30 cellular contexts compared by ENCODE assay signal in the genomic region with DNA sequence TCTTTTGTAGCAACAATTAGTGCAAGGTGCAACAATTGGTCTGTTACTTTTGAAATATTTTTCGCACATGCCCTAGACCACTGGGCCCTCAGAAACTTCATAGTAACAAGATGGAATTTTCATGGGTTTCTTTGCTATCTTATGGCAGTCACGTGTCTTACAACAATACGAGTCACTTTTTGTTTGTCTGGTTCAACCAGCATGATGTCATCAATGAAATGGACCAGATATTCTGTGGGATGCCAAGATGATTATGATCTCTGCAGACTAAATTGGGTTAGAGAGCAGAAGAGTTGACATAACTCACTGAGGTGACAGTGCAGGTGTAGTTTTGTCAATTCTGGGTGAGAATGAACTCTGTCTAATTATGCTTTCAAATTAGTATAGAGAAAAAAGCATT.
"Had no signal": no experiment of that assay in that cellular context is flagged by ENCODE, and none has a peak within 500 bp of the region (broad histone marks: within the 10 kb centered on the region; RNA-seq: fewer than 3 reads in every experiment).

No MANE protein-coding gene starts in this region.

- H2AFZ ChIP-seq: hepatocyte had no signal

- FAIRE-seq: kidney had no signal

- H3K36me3 ChIP-seq: cardiac muscle cell, colonic mucosa, gastrocnemius medialis, ovary, prostate gland, stomach, thyroid gland, upper lobe of left lung, WERI-Rb-1 had no signal

- DNase-seq: activated CD4-positive, alpha-beta T cell treated with anti-CD3 and anti-CD28 coated beads for 48 hours; activated CD4-positive, alpha-beta T cell treated with anti-CD3 and anti-CD28 coated beads, Interleukin-2, amount 50 U/mL, for 48 hours; activated CD8-positive, alpha-beta memory T cell treated with anti-CD3 and anti-CD28 coated beads for 24 hours; activated effector memory CD4-positive, alpha-beta T cell treated with Interleukin-2 at 50 U/mL for 16 hours; activated naive CD4-positive, alpha-beta T cell treated with Interleukin-2 at 50 U/mL for 16 hours; aorta; body of pancreas; cerebellar nuclear complex; colonic mucosa; effector memory CD4-positive, alpha-beta T cell; erythroblast; gastrocnemius medialis; kidney; midbrain; naive thymus-derived CD4-positive, alpha-beta T cell; ovary; stimulated activated CD4-positive, alpha-beta T cell treated with anti-CD3 and anti-CD28 coated beads, Interleukin-15, amount 100 ng/mL, for 24 hours; stimulated activated CD4-positive, alpha-beta T cell treated with anti-CD3 and anti-CD28 coated beads, Interleukin-2, amount 100 ng/mL, for 24 hours; stimulated activated naive B cell treated with anti-CD40 and anti-IgM and Interleukin-4, amounts not matched to agents 10 μg/mL and 1 μg/mL and 100 μg/mL, for 72 hours; stomach; T-helper 17 cell; T1000; thyroid gland; upper lobe of left lung; WERI-Rb-1 had no signal

- H3K27me3 ChIP-seq: body of pancreas, cardiac muscle cell, colonic mucosa, gastrocnemius medialis, hepatocyte, ovary, stomach, thyroid gland, upper lobe of left lung had no signal

- H3K27ac ChIP-seq: body of pancreas, cardiac muscle cell, colonic mucosa, gastrocnemius medialis, hepatocyte, ovary, prostate gland, stomach, thyroid gland, upper lobe of left lung, WERI-Rb-1 had no signal

- H3K4me2 ChIP-seq: hepatocyte, smooth muscle cell had no signal

- H3K9me3 ChIP-seq: body of pancreas, colonic mucosa, gastrocnemius medialis, ovary, prostate gland, stomach, thyroid gland, upper lobe of left lung had no signal

- ATAC-seq: activated CD4-positive, CD25-positive, alpha-beta regulatory T cell treated with anti-CD3 and anti-CD28 coated beads, Interleukin-2, amount 50 U/mL, for 24 hours; body of pancreas; gastrocnemius medialis; naive thymus-derived CD4-positive, alpha-beta T cell; stimulated activated naive B cell treated with anti-CD40 and anti-IgM and Interleukin-4, amounts not matched to agents 10 μg/mL and 1 μg/mL and 100 μg/mL, for 72 hours; T-helper 17 cell had no signal

- H3K4me1 ChIP-seq: body of pancreas, colonic mucosa, gastrocnemius medialis, prostate gland, stomach, thyroid gland, upper lobe of left lung had no signal

- H3K79me2 ChIP-seq: hepatocyte had no signal

- H3K4me3 ChIP-seq: body of pancreas, cardiac muscle cell, colonic mucosa, gastrocnemius medialis, hepatocyte, ovary, prostate gland, smooth muscle cell, stomach, thyroid gland, upper lobe of left lung had no signal
